In the genomic region with DNA sequence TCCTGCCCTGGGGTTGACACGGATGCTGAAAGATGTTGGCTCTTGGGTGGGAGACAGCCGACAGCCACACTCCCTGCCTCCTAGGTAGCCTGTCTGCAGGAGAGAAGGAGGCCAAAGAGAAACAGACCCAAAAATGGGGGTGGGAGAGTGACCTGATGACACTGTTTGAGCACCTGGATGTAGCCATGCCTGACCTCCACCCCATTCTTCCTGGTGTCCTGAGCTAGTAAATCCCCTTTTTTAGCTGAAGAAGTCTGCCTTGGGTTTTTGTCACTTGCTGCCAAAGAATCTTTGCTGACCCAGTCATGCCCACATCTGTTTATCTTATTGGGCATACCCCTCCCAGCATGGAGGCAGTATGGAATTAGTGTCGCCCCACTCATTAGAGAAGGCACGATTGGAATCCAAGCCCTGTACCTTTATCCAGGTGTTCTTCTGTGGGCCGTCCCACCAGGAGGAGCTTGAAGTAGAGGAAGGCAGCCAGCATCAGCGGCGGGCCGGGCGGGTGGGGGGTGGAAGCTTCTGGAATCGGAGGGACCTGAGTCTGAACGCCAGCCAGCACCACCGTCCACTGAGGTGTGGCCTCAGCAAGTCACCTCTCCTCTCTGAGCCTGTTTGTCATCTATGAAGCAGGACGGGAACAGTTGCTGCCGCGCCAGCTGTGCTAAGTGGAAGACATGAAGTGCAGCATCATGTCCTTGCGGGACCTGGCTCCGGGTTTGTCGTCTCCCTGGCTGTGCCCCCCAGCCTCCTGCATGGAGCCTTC, we compare ENCODE assay signal across 27 cellular contexts. TPM values are rescaled to one million over a fixed set of nuclear protein-coding genes. Genes with fewer than 3 reads are reported as not detected.
A peak's percentile ranks its signal among the peaks of the same experiment; 100 is the strongest.
DNase-seq lines count a peak whose midpoint lies in the region; ATAC-seq, FAIRE-seq and TF ChIP-seq lines count a peak whose summit lies in the region.
"Had no signal": no experiment of that assay in that cellular context is flagged by ENCODE, and none has a peak within 500 bp of the region (broad histone marks: within the 10 kb centered on the region; RNA-seq: fewer than 3 reads in every experiment).

No MANE protein-coding gene starts in this region.

- DNase-seq in D341Med (ENCODE audit: low spot score) (peak; percentile 25), ascending aorta (ENCODE audit: low spot score in 2 of 2) (peak in 1 of 2 donors; percentile 83), stomach (no peak), RCC 7860 (ENCODE audit: low spot score) (no peak), H4 (ENCODE audit: low spot score) (no peak)
- DNase-seq in activated T-cell treated with anti-CD3 and anti-CD28 coated beads, Interleukin-2, amount 50 U/mL, for 24 hours: no peak
- DNase-seq: activated CD4-positive, alpha-beta T cell treated with anti-CD3 and anti-CD28 coated beads for 36 hours; activated CD8-positive, alpha-beta T cell treated with anti-CD3 and anti-CD28 coated beads for 36 hours; activated naive CD4-positive, alpha-beta T cell treated with anti-CD3 and anti-CD28 coated beads, Interleukin-2, amount 10 ng/mL, durations not matched to agents 7 days and 5 days; H9; left lung; NCI-H146; NCI-H446; NCI-H748 treated with DMSO at 0.1 percent for 48 hours; SIG-M5; stimulated activated CD4-positive, alpha-beta T cell treated with anti-CD3 and anti-CD28 coated beads, Interleukin-4, amount 100 ng/mL, for 1 hour; SW 1271 had no signal

- H3K9ac ChIP-seq in muscle layer of colon (ENCODE audit: low read length): peak overlapping the region; percentile 58

- no peaks in the 10 kb centered on the region for H3K9me3 Mint-ChIP-seq in activated T-cell treated with anti-CD3 and anti-CD28 coated beads, Interleukin-2, amount 50 U/mL, for 24 hours
- H3K9me3 Mint-ChIP-seq: activated CD8-positive, alpha-beta T cell treated with anti-CD3 and anti-CD28 coated beads for 36 hours; activated naive CD4-positive, alpha-beta T cell treated with anti-CD3 and anti-CD28 coated beads, Interleukin-2, amount 10 ng/mL, durations not matched to agents 7 days and 5 days; activated T-helper 17 cell treated with anti-CD3 and anti-CD28 coated beads, Interleukin-2, amount 50 U/mL, for 72 hours; H9 had no signal

- H3K4me3 ChIP-seq in ascending aorta: peak overlapping the region in 1 of 2 donors; percentile 30
- no peak overlapping the region for H3K4me3 ChIP-seq in muscle layer of colon (ENCODE audit: low read depth in 1 of 2, low read length in 2 of 2)
- H3K4me3 ChIP-seq in stomach: no peak overlapping the region
- H3K4me3 ChIP-seq: A549, left lung had no signal

- peaks cover 31 to 36% of the 10 kb centered on the region in 2 donors for H3K36me3 ChIP-seq in ascending aorta
- peaks cover 45% of the 10 kb centered on the region for H3K36me3 ChIP-seq in muscle layer of colon (ENCODE audit: insufficient read depth, low read length)
- H3K36me3 ChIP-seq in stomach: peaks cover 31 to 46% (median 44%) of the 10 kb centered on the region in 4 donors

- H3K27me3 ChIP-seq in ascending aorta (no peaks in the 10 kb centered on the region), muscle layer of colon (ENCODE audit: control insufficient read depth in 1 of 2, insufficient read depth in 2 of 2, low read length in 2 of 2) (no peaks in the 10 kb centered on the region), stomach (no peaks in the 10 kb centered on the region)
- H3K27me3 ChIP-seq: left lung had no signal

- TF ChIP-seq POLR2A in stomach (IDR thresholded peaks at IDR 0.05): no peak

- H3K9me3 ChIP-seq in ascending aorta (no peaks in the 10 kb centered on the region), muscle layer of colon (ENCODE audit: low read length) (no peaks in the 10 kb centered on the region), stomach (no peaks in the 10 kb centered on the region)
- H3K9me3 ChIP-seq: A549, left lung had no signal

- no peak overlapping the region for H3K4me3 Mint-ChIP-seq in activated T-cell treated with anti-CD3 and anti-CD28 coated beads, Interleukin-2, amount 50 U/mL, for 24 hours
- H3K4me3 Mint-ChIP-seq: activated CD4-positive, alpha-beta T cell treated with anti-CD3 and anti-CD28 coated beads for 36 hours; activated CD8-positive, alpha-beta T cell treated with anti-CD3 and anti-CD28 coated beads for 36 hours; activated naive CD4-positive, alpha-beta T cell treated with anti-CD3 and anti-CD28 coated beads, Interleukin-2, amount 10 ng/mL, durations not matched to agents 7 days and 5 days; activated T-helper 17 cell treated with anti-CD3 and anti-CD28 coated beads, Interleukin-2, amount 50 U/mL, for 72 hours; H9 had no signal

- H3K4me1 ChIP-seq in ascending aorta (peaks cover 26 to 34% of the 10 kb centered on the region in 2 donors), muscle layer of colon (ENCODE audit: insufficient read depth, low read length) (peaks cover 74% of the 10 kb centered on the region), stomach (peaks cover 0 to 38% (median 15%) of the 10 kb centered on the region in 4 donors)
- H3K4me1 ChIP-seq: A549, left lung had no signal

- H3K36me3 Mint-ChIP-seq in activated T-cell treated with anti-CD3 and anti-CD28 coated beads, Interleukin-2, amount 50 U/mL, for 24 hours (ENCODE audit: low read depth): peaks cover 49% of the 10 kb centered on the region

- intact Hi-C loops in ascending aorta (cut with DNase I) (loop anchor here (2.0 to 5.0 kb wide), 4 partner anchors 17 to 99 kb away; partner anchors contain the start of gene CPT1A), stomach (cut with DNase I; ENCODE audit: low total_unique reads) (no loop called here)

- H3K27ac Mint-ChIP-seq in activated T-cell treated with anti-CD3 and anti-CD28 coated beads, Interleukin-2, amount 50 U/mL, for 24 hours: no peak overlapping the region
- H3K27ac Mint-ChIP-seq: activated CD4-positive, alpha-beta T cell treated with anti-CD3 and anti-CD28 coated beads for 36 hours; activated CD8-positive, alpha-beta T cell treated with anti-CD3 and anti-CD28 coated beads for 36 hours; activated naive CD4-positive, alpha-beta T cell treated with anti-CD3 and anti-CD28 coated beads, Interleukin-2, amount 10 ng/mL, durations not matched to agents 7 days and 5 days; activated T-helper 17 cell treated with anti-CD3 and anti-CD28 coated beads, Interleukin-2, amount 50 U/mL, for 72 hours had no signal

- H3K4me1 Mint-ChIP-seq in activated T-cell treated with anti-CD3 and anti-CD28 coated beads, Interleukin-2, amount 50 U/mL, for 24 hours (ENCODE audit: low read depth): peaks cover 2% of the 10 kb centered on the region
- H3K4me1 Mint-ChIP-seq: activated CD4-positive, alpha-beta T cell treated with anti-CD3 and anti-CD28 coated beads for 36 hours; activated naive CD4-positive, alpha-beta T cell treated with anti-CD3 and anti-CD28 coated beads, Interleukin-2, amount 10 ng/mL, durations not matched to agents 7 days and 5 days; activated T-helper 17 cell treated with anti-CD3 and anti-CD28 coated beads, Interleukin-2, amount 50 U/mL, for 72 hours had no signal

- H3K27ac ChIP-seq in ascending aorta (peak overlapping the region; percentile 87 to 93), muscle layer of colon (ENCODE audit: low read depth, low read length) (peak overlapping the region; percentile 90), stomach (peak overlapping the region in 4 of 5 donors; percentile 73 to 91 (median 82))
- H3K27ac ChIP-seq: A549, VCaP had no signal

- no peaks in the 10 kb centered on the region for H3K27me3 Mint-ChIP-seq in activated T-cell treated with anti-CD3 and anti-CD28 coated beads, Interleukin-2, amount 50 U/mL, for 24 hours
- H3K27me3 Mint-ChIP-seq: activated CD4-positive, alpha-beta T cell treated with anti-CD3 and anti-CD28 coated beads for 36 hours; activated CD8-positive, alpha-beta T cell treated with anti-CD3 and anti-CD28 coated beads for 36 hours; activated naive CD4-positive, alpha-beta T cell treated with anti-CD3 and anti-CD28 coated beads, Interleukin-2, amount 10 ng/mL, durations not matched to agents 7 days and 5 days; activated T-helper 17 cell treated with anti-CD3 and anti-CD28 coated beads, Interleukin-2, amount 50 U/mL, for 72 hours had no signal

- no peak for ATAC-seq in GM19455 (IDR thresholded peaks at IDR 0.05; ENCODE audit: unreplicated experiment)
- ATAC-seq: activated CD4-positive, alpha-beta T cell treated with anti-CD3 and anti-CD28 coated beads for 36 hours; activated CD8-positive, alpha-beta T cell treated with anti-CD3 and anti-CD28 coated beads for 36 hours; activated T-helper 17 cell treated with anti-CD3 and anti-CD28 coated beads, Interleukin-2, amount 50 U/mL, for 72 hours; left lung; right cardiac atrium had no signal

- TF ChIP-seq CTCF in ascending aorta (IDR thresholded peaks at IDR 0.05) (no peak), stomach (IDR thresholded peaks at IDR 0.05) (no peak)

- 79 to 88% (median 84%) methylated on average over 17 to 18 of the region's 18 CpGs for WGBS in stomach, 5 donors

- no peak for TF ChIP-seq EP300 in stomach (IDR thresholded peaks at IDR 0.05)

- FAIRE-seq in RCC 7860 (lab: Jason Lieb, UNC): no peak
- FAIRE-seq: A549, endothelial cell of umbilical vein, urothelium cell line had no signal

RNA-seq across cellular contexts. Expression of gene IGHMBP2, which starts 37.8 kb away (rescaled TPM):
- total RNA-seq in ascending aorta: 52.0 TPM
- total RNA-seq in stomach: 100 to 1,000 TPM in 1 of 5 donors, 10 to 100 TPM in 3, 1 to 10 TPM in 1; 8.8 to 133 (median 25.6) TPM
- polyA plus RNA-seq in stomach: 10 to 100 TPM in 2 of 3 donors, 1 to 10 TPM in 1; 9.2 to 14.2 (median 11.3) TPM
- total RNA-seq in H4 (2014; rRNA removed; shearing (Covaris generic)): 3.3 and 5.3 TPM in 2 replicates

RNA-seq across cellular contexts. Expression of gene MRPL21, which starts 37.9 kb away (rescaled TPM):
- 14.2 TPM for total RNA-seq in ascending aorta
- total RNA-seq in stomach: 100 to 1,000 TPM in 2 of 5 donors, 10 to 100 TPM in 3; 30.6 to 185 (median 56.7) TPM
- 100 to 1,000 TPM in 1 of 3 donors, 10 to 100 TPM in 2; 92.1 to 112 (median 93.1) TPM for polyA plus RNA-seq in stomach
- total RNA-seq in H4 (2014; rRNA removed; shearing (Covaris generic)): 110 and 148 TPM in 2 replicates

RNA-seq across cellular contexts. Expression of gene MRGPRD, which starts 39.3 kb away (rescaled TPM):
- total RNA-seq in ascending aorta (not detected), stomach (under 1 TPM in 1 of 5 donors, not detected in 4; 0.92 TPM)
- polyA plus RNA-seq in stomach: not detected
- not detected in 2 replicates for total RNA-seq in H4 (2014; rRNA removed; shearing (Covaris generic))
- total RNA-seq: activated CD4-positive, alpha-beta T cell treated with anti-CD3 and anti-CD28 coated beads for 36 hours; activated CD8-positive, alpha-beta T cell treated with anti-CD3 and anti-CD28 coated beads for 36 hours; activated T-helper 17 cell treated with anti-CD3 and anti-CD28 coated beads, Interleukin-2, amount 50 U/mL, for 72 hours; endothelial cell of umbilical vein; H9; left lung; LHCN-M2; mesenteric fat pad; right cardiac atrium had no signal
- polyA plus RNA-seq: A549, endothelial cell of umbilical vein, right cardiac atrium had no signal
